Comparison of ENCODE assay signal across 12 cellular contexts in genomic region chr9:16794871-16795639, GRCh38.
DNase-seq lines count a peak whose midpoint lies in the region; ATAC-seq and TF ChIP-seq lines count a peak whose summit lies in the region.
"Had no signal": no experiment of that assay in that cellular context is flagged by ENCODE, and none has a peak within 500 bp of the region (broad histone marks: within the 10 kb centered on the region; RNA-seq: fewer than 3 reads in every experiment).

No MANE protein-coding gene starts in this region.

- H3K4me1 ChIP-seq in mesodermal cell (ENCODE audit: control insufficient read depth, insufficient read depth, low read length, poor library complexity, severe bottlenecking) = peaks cover 9% of the 10 kb centered on the region
- H3K4me1 ChIP-seq in tibial nerve = peaks cover 0 to 15% (median 0%) of the 10 kb centered on the region in 4 donors
- H3K4me1 ChIP-seq: spleen had no signal

- TF ChIP-seq CTCF in HFFc6 (IDR thresholded peaks at IDR 0.05) (no peak), endothelial cell (IDR thresholded peaks at IDR 0.05; ENCODE audit: unreplicated experiment) (no peak), tibial nerve (IDR thresholded peaks at IDR 0.05) (no peak)

- 92 to 100% methylated on average over 1 to 2 of the region's 9 CpGs for WGBS in mesodermal cell (ENCODE audit: insufficient coverage in 2 of 2), 2 experiments
- WGBS in tibial nerve, 2 donors = 58 to 59% methylated on average over 9 of the region's 9 CpGs

- H3K9me3 ChIP-seq in mesodermal cell (ENCODE audit: control insufficient read depth, low read length) (no peaks in the 10 kb centered on the region), tibial nerve (no peaks in the 10 kb centered on the region)

- no peaks in the 10 kb centered on the region for H3K9me3 Mint-ChIP-seq in HFFc6
- H3K9me3 Mint-ChIP-seq in endothelial cell (ENCODE audit: unreplicated experiment) = no peaks in the 10 kb centered on the region
- peaks cover 13% of the 10 kb centered on the region for H3K9me3 Mint-ChIP-seq in activated CD8-positive, alpha-beta memory T cell treated with anti-CD3 and anti-CD28 coated beads, Interleukin-2, amount 10 ng/mL, durations not matched to agents 7 days and 5 days (ENCODE audit: low read depth)

- H3K27ac Mint-ChIP-seq in HFFc6 = peak overlapping the region; percentile 91
- peak overlapping the region; percentile 80 for H3K27ac Mint-ChIP-seq in endothelial cell (ENCODE audit: unreplicated experiment)
- H3K27ac Mint-ChIP-seq in activated CD8-positive, alpha-beta memory T cell treated with anti-CD3 and anti-CD28 coated beads, Interleukin-2, amount 10 ng/mL, durations not matched to agents 7 days and 5 days = no peak overlapping the region

- no peaks in the 10 kb centered on the region; the same call in 1 of the 2 replicates for H3K27me3 Mint-ChIP-seq in HFFc6 (ENCODE audit: insufficient read depth)
- H3K27me3 Mint-ChIP-seq in endothelial cell (ENCODE audit: unreplicated experiment) = peaks cover 2% of the 10 kb centered on the region
- H3K27me3 Mint-ChIP-seq in activated CD8-positive, alpha-beta memory T cell treated with anti-CD3 and anti-CD28 coated beads, Interleukin-2, amount 10 ng/mL, durations not matched to agents 7 days and 5 days = no peaks in the 10 kb centered on the region

- TF ChIP-seq POLR2A in tibial nerve (IDR thresholded peaks at IDR 0.05) = no peak

- no peaks in the 10 kb centered on the region for H3K27me3 ChIP-seq in tibial nerve
- H3K27me3 ChIP-seq: spleen had no signal

- H3K27ac ChIP-seq in mesodermal cell (ENCODE audit: low read depth, low read length, severe bottlenecking) = peak overlapping the region; percentile 63
- H3K27ac ChIP-seq in tibial nerve = peak overlapping the region in 3 of 4 donors; percentile 1 to 64 (median 43)
- H3K27ac ChIP-seq: spleen had no signal

- H3K36me3 ChIP-seq in mesodermal cell (ENCODE audit: control insufficient read depth, insufficient read depth, low read length) (no peaks in the 10 kb centered on the region), tibial nerve (no peaks in the 10 kb centered on the region)
- H3K36me3 ChIP-seq: spleen had no signal

- no peak overlapping the region for H3K4me3 ChIP-seq in mesodermal cell (ENCODE audit: extremely low read depth, insufficient read depth, low read length, poor library complexity, severe bottlenecking)
- H3K4me3 ChIP-seq in tibial nerve = no peak overlapping the region
- H3K4me3 ChIP-seq: spleen had no signal

- H3K4me3 Mint-ChIP-seq in HFFc6 = peak overlapping the region; percentile 79
- H3K4me3 Mint-ChIP-seq in endothelial cell (ENCODE audit: unreplicated experiment) = no peak overlapping the region
- no peak overlapping the region for H3K4me3 Mint-ChIP-seq in activated CD8-positive, alpha-beta memory T cell treated with anti-CD3 and anti-CD28 coated beads, Interleukin-2, amount 10 ng/mL, durations not matched to agents 7 days and 5 days

- peak in 1 of 2 donors; percentile 45 for TF ChIP-seq EP300 in tibial nerve (IDR thresholded peaks at IDR 0.05)

- no peak for ATAC-seq in HG03565 (IDR thresholded peaks at IDR 0.05; ENCODE audit: unreplicated experiment)
- ATAC-seq in activated CD8-positive, alpha-beta memory T cell treated with anti-CD3 and anti-CD28 coated beads, Interleukin-2, amount 10 ng/mL, durations not matched to agents 7 days and 5 days = no peak
- ATAC-seq in GM21619 (IDR thresholded peaks at IDR 0.05; ENCODE audit: unreplicated experiment) = no peak

- H3K36me3 Mint-ChIP-seq in HFFc6 (ENCODE audit: low read depth) (peaks cover 7% of the 10 kb centered on the region; the same call in 1 of the 2 replicates), endothelial cell (ENCODE audit: low read depth, unreplicated experiment) (no peaks in the 10 kb centered on the region)
- H3K36me3 Mint-ChIP-seq in activated CD8-positive, alpha-beta memory T cell treated with anti-CD3 and anti-CD28 coated beads, Interleukin-2, amount 10 ng/mL, durations not matched to agents 7 days and 5 days = no peaks in the 10 kb centered on the region

- DNase-seq in HFFc6 (peak; percentile 75), endothelial cell (ENCODE audit: low spot score) (no peak), tibial nerve (ENCODE audit: low spot score in 2 of 2) (peak in 1 of 2 donors; percentile 54), NCI-H2227 (lab: John Stamatoyannopoulos, UW; ENCODE audit: unreplicated experiment) (no peak)
- DNase-seq in activated CD8-positive, alpha-beta memory T cell treated with anti-CD3 and anti-CD28 coated beads, Interleukin-2, amount 10 ng/mL, durations not matched to agents 7 days and 5 days = no peak
- DNase-seq: activated CD4-positive, alpha-beta T cell treated with anti-CD3 and anti-CD28 coated beads, Interleukin-2, amount 50 U/mL, for 4 hours; DND-41; NCI-H524 treated with DMSO at 0.1 percent for 48 hours; spleen had no signal

- CTCF ChIA-PET in activated CD8-positive, alpha-beta memory T cell treated with anti-CD3 and anti-CD28 coated beads, Interleukin-2, amount 10 ng/mL, durations not matched to agents 7 days and 5 days (lab: Charles Lee) = no interaction called here

- peaks cover 59% of the 10 kb centered on the region for H3K4me1 Mint-ChIP-seq in HFFc6 (ENCODE audit: low read depth)
- H3K4me1 Mint-ChIP-seq in endothelial cell (ENCODE audit: unreplicated experiment) = peaks cover 20% of the 10 kb centered on the region
- H3K4me1 Mint-ChIP-seq in activated CD8-positive, alpha-beta memory T cell treated with anti-CD3 and anti-CD28 coated beads, Interleukin-2, amount 10 ng/mL, durations not matched to agents 7 days and 5 days = no peaks in the 10 kb centered on the region
